7 cellular contexts compared by ENCODE assay signal in genomic region chr14:75514673-75515630, GRCh38. TPM values are rescaled to one million over a fixed set of nuclear protein-coding genes. Genes with fewer than 3 reads are reported as not detected.
DNase-seq lines count a peak whose midpoint lies in the region; ATAC-seq and TF ChIP-seq lines count a peak whose summit lies in the region.

No MANE protein-coding gene starts in this region.

- H3K27me3 ChIP-seq in dorsolateral prefrontal cortex: peaks cover 0 to 5% (median 0%) of the 10 kb centered on the region in 45 donors

- peak; percentile 34 to 41 (median 40) for DNase-seq in T-helper 17 cell
- DNase-seq in dorsolateral prefrontal cortex: no peak
- DNase-seq in neural crest cell (ENCODE audit: low read depth, low spot score): no peak
- no peak for DNase-seq in HEK293T (ENCODE audit: extremely low spot score)
- no peak for DNase-seq in nephron progenitor cell

- H3K27me3 Mint-ChIP-seq in T-helper 17 cell: no peaks in the 10 kb centered on the region
- H3K27me3 Mint-ChIP-seq in neural crest cell (ENCODE audit: low read depth): peaks cover 17% of the 10 kb centered on the region
- H3K27me3 Mint-ChIP-seq in nephron progenitor cell (ENCODE audit: low read depth, poor library complexity): peaks cover 4% of the 10 kb centered on the region

- H3K4me3 Mint-ChIP-seq in T-helper 17 cell: peak overlapping the region; percentile 92
- no peak overlapping the region for H3K4me3 Mint-ChIP-seq in neural crest cell
- H3K4me3 Mint-ChIP-seq in nephron progenitor cell: no peak overlapping the region

- H3K36me3 Mint-ChIP-seq in T-helper 17 cell (ENCODE audit: low read depth) (no peaks in the 10 kb centered on the region), neural crest cell (ENCODE audit: low read depth) (no peaks in the 10 kb centered on the region), nephron progenitor cell (ENCODE audit: low read depth) (no peaks in the 10 kb centered on the region)

- intact Hi-C loops in dorsolateral prefrontal cortex (cut with DNase I): no loop called here

- H3K9me3 ChIP-seq in T-helper 17 cell (ENCODE audit: control insufficient read depth, low read length, poor library complexity, severe bottlenecking): no peaks in the 10 kb centered on the region

- H3K4me1 Mint-ChIP-seq in T-helper 17 cell (peaks cover 25% of the 10 kb centered on the region), neural crest cell (no peaks in the 10 kb centered on the region), nephron progenitor cell (peaks cover 16% of the 10 kb centered on the region)

- CTCF ChIA-PET in HEK293T (lab: Yijun Ruan, JAX): no interaction called here

- H3K27ac ChIP-seq in dorsolateral prefrontal cortex: peak overlapping the region in 5 of 59 donors; percentile 10 to 68 (median 30)

- H3K27ac Mint-ChIP-seq in T-helper 17 cell (peak overlapping the region; percentile 96), neural crest cell (ENCODE audit: unreplicated experiment) (no peak overlapping the region), nephron progenitor cell (no peak overlapping the region)

- peak; percentile 36 for ATAC-seq in GM18870 (IDR thresholded peaks at IDR 0.05; ENCODE audit: unreplicated experiment)
- peak; percentile 36 for ATAC-seq in HG02884 (IDR thresholded peaks at IDR 0.05; ENCODE audit: unreplicated experiment)
- peak; percentile 74 for ATAC-seq in T-helper 17 cell

- peak overlapping the region in 53 of 59 donors; percentile 4 to 66 (median 44) for H3K4me3 ChIP-seq in dorsolateral prefrontal cortex

- peak in 15 of 56 donors; percentile 11 to 49 (median 34) for TF ChIP-seq CTCF in dorsolateral prefrontal cortex (IDR thresholded peaks at IDR 0.05 in 54 of 56, conservative IDR thresholded peaks at IDR 0.05 in 2 of 56; ENCODE audit: low read depth in 1 of 56, partially characterized antibody in 56 of 56)
- TF ChIP-seq CTCF in neural crest cell (conservative IDR thresholded peaks at IDR 0.05): peak; percentile 16
- TF ChIP-seq CTCF in nephron progenitor cell (IDR thresholded peaks at IDR 0.05): no peak

- H3K9me3 Mint-ChIP-seq in neural crest cell (peaks cover 4% of the 10 kb centered on the region), nephron progenitor cell (peaks cover 16% of the 10 kb centered on the region)

- POLR2A ChIA-PET in HEK293T (lab: Yijun Ruan, JAX): no interaction called here

TF ChIP-seq in HEK293T, 16 proteins besides CTCF, POLR2A, EP300 and RAD21:
- TF ChIP-seq HDGF (IDR thresholded peaks at IDR 0.05; ENCODE audit: borderline replicate concordance) (no peak), TARDBP (IDR thresholded peaks at IDR 0.05) (no peak), L3MBTL2 (conservative IDR thresholded peaks at IDR 0.05) (no peak)

RNA-seq across cellular contexts. Expression of gene BATF, which starts 7.3 kb away (rescaled TPM):
- total RNA-seq in T-helper 17 cell (10 to 100 TPM; 20.3 to 21.3 TPM), dorsolateral prefrontal cortex (1 to 10 TPM in 25 of 120 experiments, under 1 TPM in 19, not detected in 76; 0.47 to 3.4 (median 1.2) TPM), neural crest cell (not detected in 2 replicates)

Comparison
In these comparisons a context has a peak if more than half of its experiments do, and no peak if none do; other contexts are left out.
1. DNase-seq: peak in T-helper 17 cell (3 of 3); none in dorsolateral prefrontal cortex (0 of 10), neural crest cell (single experiment), HEK293T (single experiment) and nephron progenitor cell (single experiment).
2. RNA of gene BATF, which starts 7.3 kb away (total RNA-seq): 20.3 to 21.3 TPM in T-helper 17 cell; 0.47 to 3.4 TPM in dorsolateral prefrontal cortex and not detected in neural crest cell; every median in the first group is over 4 times any median in the second.
3. Peak in every context shown above with its lines, with median percentiles within 50 percentile points of each other: ATAC-seq.